1 cellular context compared by ENCODE assay signal in genomic region chr9:131524578-131525315, GRCh38.
A peak's percentile ranks its signal among the peaks of the same experiment; 100 is the strongest.
TF ChIP-seq lines count a peak whose summit lies in the region.

No MANE protein-coding gene starts in this region.

TF ChIP-seq in K562, 482 proteins besides CTCF, POLR2A, EP300 and RAD21:
- no peak for TF ChIP-seq POLR3G (IDR thresholded peaks at IDR 0.05; ENCODE audit: extremely low read depth, insufficient read length, insufficient replicate concordance)
- TF ChIP-seq ARID4B (CRISPR knock-in tag; IDR thresholded peaks at IDR 0.05): no peak
- TF ChIP-seq HMG20A (CRISPR knock-in tag; conservative IDR thresholded peaks at IDR 0.05): no peak
- TF ChIP-seq POLR2G (IDR thresholded peaks at IDR 0.05; ENCODE audit: low read depth, low read length): peak; percentile 53; the same call in 1 of the 2 replicates
- TF ChIP-seq RBFOX2 (IDR thresholded peaks at IDR 0.05; ENCODE audit: low read depth, low read length): peak; percentile 18; the same call in 1 of the 2 replicates
